In the genomic region with DNA sequence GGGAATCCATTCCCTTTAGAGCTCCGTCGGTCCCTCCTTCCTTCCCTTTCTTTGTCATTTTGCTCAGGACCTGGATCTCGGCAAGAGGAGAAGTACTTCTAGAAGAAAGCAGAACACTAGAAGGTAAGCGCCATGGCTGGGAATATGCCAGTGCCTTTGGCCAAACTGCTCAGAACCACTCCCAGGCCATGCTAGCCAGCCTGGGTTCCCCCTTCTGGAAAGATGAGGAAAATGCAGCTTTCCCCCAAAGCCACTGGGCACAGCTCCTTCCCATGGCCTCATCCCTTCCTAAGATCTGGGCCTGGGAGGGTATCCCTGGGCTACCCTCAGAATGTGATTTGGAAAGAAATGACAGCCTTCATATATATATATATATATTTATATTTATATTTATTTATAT, we compare ENCODE assay signal across 1 cellular context.
TF ChIP-seq lines count a peak whose summit lies in the region.

No MANE protein-coding gene starts in this region.

TF ChIP-seq in GM23338, 12 proteins besides CTCF, POLR2A, EP300 and RAD21 (continued from another document):
- TF ChIP-seq, protein P1, sequence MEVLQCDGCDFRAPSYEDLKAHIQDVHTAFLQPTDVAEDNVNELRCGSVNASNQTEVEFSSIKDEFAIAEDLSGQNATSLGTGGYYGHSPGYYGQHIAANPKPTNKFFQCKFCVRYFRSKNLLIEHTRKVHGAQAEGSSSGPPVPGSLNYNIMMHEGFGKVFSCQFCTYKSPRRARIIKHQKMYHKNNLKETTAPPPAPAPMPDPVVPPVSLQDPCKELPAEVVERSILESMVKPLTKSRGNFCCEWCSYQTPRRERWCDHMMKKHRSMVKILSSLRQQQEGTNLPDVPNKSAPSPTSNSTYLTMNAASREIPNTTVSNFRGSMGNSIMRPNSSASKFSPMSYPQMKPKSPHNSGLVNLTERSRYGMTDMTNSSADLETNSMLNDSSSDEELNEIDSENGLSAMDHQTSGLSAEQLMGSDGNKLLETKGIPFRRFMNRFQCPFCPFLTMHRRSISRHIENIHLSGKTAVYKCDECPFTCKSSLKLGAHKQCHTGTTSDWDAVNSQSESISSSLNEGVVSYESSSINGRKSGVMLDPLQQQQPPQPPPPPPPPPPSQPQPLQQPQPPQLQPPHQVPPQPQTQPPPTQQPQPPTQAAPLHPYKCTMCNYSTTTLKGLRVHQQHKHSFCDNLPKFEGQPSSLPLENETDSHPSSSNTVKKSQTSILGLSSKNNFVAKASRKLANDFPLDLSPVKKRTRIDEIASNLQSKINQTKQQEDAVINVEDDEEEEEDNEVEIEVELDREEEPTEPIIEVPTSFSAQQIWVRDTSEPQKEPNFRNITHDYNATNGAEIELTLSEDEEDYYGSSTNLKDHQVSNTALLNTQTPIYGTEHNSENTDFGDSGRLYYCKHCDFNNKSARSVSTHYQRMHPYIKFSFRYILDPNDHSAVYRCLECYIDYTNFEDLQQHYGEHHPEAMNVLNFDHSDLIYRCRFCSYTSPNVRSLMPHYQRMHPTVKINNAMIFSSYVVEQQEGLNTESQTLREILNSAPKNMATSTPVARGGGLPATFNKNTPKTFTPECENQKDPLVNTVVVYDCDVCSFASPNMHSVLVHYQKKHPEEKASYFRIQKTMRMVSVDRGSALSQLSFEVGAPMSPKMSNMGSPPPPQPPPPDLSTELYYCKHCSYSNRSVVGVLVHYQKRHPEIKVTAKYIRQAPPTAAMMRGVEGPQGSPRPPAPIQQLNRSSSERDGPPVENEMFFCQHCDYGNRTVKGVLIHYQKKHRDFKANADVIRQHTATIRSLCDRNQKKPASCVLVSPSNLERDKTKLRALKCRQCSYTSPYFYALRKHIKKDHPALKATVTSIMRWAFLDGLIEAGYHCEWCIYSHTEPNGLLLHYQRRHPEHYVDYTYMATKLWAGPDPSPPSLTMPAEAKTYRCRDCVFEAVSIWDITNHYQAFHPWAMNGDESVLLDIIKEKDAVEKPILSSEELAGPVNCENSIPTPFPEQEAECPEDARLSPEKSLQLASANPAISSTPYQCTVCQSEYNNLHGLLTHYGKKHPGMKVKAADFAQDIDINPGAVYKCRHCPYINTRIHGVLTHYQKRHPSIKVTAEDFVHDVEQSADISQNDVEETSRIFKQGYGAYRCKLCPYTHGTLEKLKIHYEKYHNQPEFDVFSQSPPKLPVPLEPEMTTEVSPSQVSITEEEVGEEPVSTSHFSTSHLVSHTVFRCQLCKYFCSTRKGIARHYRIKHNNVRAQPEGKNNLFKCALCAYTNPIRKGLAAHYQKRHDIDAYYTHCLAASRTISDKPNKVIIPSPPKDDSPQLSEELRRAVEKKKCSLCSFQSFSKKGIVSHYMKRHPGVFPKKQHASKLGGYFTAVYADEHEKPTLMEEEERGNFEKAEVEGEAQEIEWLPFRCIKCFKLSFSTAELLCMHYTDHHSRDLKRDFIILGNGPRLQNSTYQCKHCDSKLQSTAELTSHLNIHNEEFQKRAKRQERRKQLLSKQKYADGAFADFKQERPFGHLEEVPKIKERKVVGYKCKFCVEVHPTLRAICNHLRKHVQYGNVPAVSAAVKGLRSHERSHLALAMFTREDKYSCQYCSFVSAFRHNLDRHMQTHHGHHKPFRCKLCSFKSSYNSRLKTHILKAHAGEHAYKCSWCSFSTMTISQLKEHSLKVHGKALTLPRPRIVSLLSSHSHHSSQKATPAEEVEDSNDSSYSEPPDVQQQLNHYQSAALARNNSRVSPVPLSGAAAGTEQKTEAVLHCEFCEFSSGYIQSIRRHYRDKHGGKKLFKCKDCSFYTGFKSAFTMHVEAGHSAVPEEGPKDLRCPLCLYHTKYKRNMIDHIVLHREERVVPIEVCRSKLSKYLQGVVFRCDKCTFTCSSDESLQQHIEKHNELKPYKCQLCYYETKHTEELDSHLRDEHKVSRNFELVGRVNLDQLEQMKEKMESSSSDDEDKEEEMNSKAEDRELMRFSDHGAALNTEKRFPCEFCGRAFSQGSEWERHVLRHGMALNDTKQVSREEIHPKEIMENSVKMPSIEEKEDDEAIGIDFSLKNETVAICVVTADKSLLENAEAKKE (CRISPR knock-in tag; IDR thresholded peaks at IDR 0.05) = no peak
- no peak for TF ChIP-seq STAT1 (IDR thresholded peaks at IDR 0.05; ENCODE audit: unreplicated experiment)
